27 cellular contexts compared by ENCODE assay signal in the genomic region with DNA sequence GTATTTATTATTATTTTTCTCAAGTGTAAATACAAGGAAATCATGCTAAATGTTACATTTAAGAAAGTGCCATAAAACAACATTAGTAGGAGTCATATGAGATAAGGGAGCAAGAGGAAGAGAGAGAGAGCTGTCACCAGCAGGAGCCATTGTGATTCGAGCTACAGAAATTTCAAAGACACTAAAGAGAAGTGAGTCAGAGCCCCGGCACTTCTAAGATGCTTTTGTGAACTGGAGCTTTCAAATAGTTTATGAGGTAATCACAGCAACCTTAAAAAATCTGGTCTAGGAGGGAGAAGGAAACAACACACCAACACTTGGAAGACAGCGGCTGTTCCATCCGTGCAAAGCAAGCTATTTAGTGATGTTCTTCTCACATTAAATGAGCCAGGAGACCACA.
DNase-seq lines count a peak whose midpoint lies in the region; ATAC-seq and TF ChIP-seq lines count a peak whose summit lies in the region.
"Had no signal": no experiment of that assay in that cellular context is flagged by ENCODE, and none has a peak within 500 bp of the region (broad histone marks: within the 10 kb centered on the region; RNA-seq: fewer than 3 reads in every experiment).

No MANE protein-coding gene starts in this region.

- no peaks in the 10 kb centered on the region for H3K23me2 ChIP-seq in H9 (ENCODE audit: insufficient read length, low read depth, low read length, poor library complexity, severe bottlenecking)

- H3K79me1 ChIP-seq in H9 (ENCODE audit: insufficient read depth, low read depth, low read length, poor library complexity, severe bottlenecking): no peaks in the 10 kb centered on the region

- H3K56ac ChIP-seq in H9 (ENCODE audit: insufficient read length, low read depth, low read length): no peak overlapping the region

- no peaks in the 10 kb centered on the region for H4K20me1 ChIP-seq in H9 (ENCODE audit: control insufficient read depth, insufficient read depth, insufficient read length)
- no peaks in the 10 kb centered on the region for H4K20me1 ChIP-seq in smooth muscle cell (ENCODE audit: low read depth)

- DNase-seq in H9 (peak; percentile 44), RWPE1 (ENCODE audit: low spot score) (peak; percentile 27), iPS DF 4.7 (ENCODE audit: extremely low read depth, low spot score) (peak; percentile 28), smooth muscle cell (lab: John Stamatoyannopoulos, UW; ENCODE audit: unreplicated experiment) (no peak), dedifferentiated amniotic fluid mesenchymal stem cell (ENCODE audit: extremely low spot score) (no peak), RPMI8226 (no peak)
- no peak for DNase-seq in natural killer cell treated with Interleukin-12 subunit alpha and Interleukin-12 subunit beta and Interleukin-15 and Interleukin-18, amount 100 ng/mL, for 72 hours (ENCODE audit: low spot score)
- DNase-seq: activated CD4-positive, alpha-beta T cell treated with anti-CD3 and anti-CD28 coated beads for 4 hours; activated gamma-delta T cell treated with Interleukin-2 at 50 U/mL for 16 hours; activated T-cell treated with anti-CD3 and anti-CD28 coated beads, Interleukin-2, amount 50 U/mL, for 4 hours; C1 segment of cervical spinal cord; Caco-2; DMS79 treated with DMSO at 0.1 percent for 48 hours; effector CD4-positive, alpha-beta T cell; glutamatergic neuron; left ventricle myocardium inferior; midbrain; naive thymus-derived CD8-positive, alpha-beta T cell; NCI-H1417 treated with DMSO at 0.1 percent for 48 hours; NCI-H2081 treated with DMSO at 0.1 percent for 48 hours; NCI-H82; small intestine; stimulated activated CD4-positive, alpha-beta T cell treated with anti-CD3 and anti-CD28 coated beads, Interleukin-1b, Interleukin-23, amount 100 ng/mL, for 48 hours; transverse colon had no signal

- H2AFZ ChIP-seq in H9 (ENCODE audit: low read length) (no peak overlapping the region), smooth muscle cell (ENCODE audit: low read depth) (no peak overlapping the region)

- H3K27ac ChIP-seq in H9 (ENCODE audit: insufficient read length, low read depth, low read length): no peak overlapping the region
- no peak overlapping the region for H3K27ac ChIP-seq in RWPE1
- peak overlapping the region; percentile 34 for H3K27ac ChIP-seq in smooth muscle cell (ENCODE audit: low read depth)
- H3K27ac ChIP-seq: epithelial cell of prostate, left ventricle myocardium inferior, transverse colon had no signal

- H3K4me2 ChIP-seq in H9 (ENCODE audit: insufficient read depth, insufficient read length, low read length): peak overlapping the region; percentile 1
- H3K4me2 ChIP-seq in smooth muscle cell: no peak overlapping the region

- H3K27me3 ChIP-seq in H9 (ENCODE audit: insufficient read depth, low read length) (no peaks in the 10 kb centered on the region), smooth muscle cell (ENCODE audit: low read depth) (no peaks in the 10 kb centered on the region)
- H3K27me3 ChIP-seq: transverse colon had no signal

- H3K14ac ChIP-seq in H9 (ENCODE audit: insufficient read depth, low read length): no peak overlapping the region

- no peak for TF ChIP-seq CTCF in H9 (conservative IDR thresholded peaks at IDR 0.05)
- no peak for TF ChIP-seq CTCF in RWPE1 (conservative IDR thresholded peaks at IDR 0.05; ENCODE audit: low read depth)
- TF ChIP-seq CTCF in smooth muscle cell (IDR thresholded peaks at IDR 0.05; ENCODE audit: borderline replicate concordance, insufficient read depth, poor library complexity, severe bottlenecking): no peak

- H3K9me3 Mint-ChIP-seq in H9: peaks cover 4 to 21% of the 10 kb centered on the region in 2 experiments
- no peaks in the 10 kb centered on the region for H3K9me3 Mint-ChIP-seq in natural killer cell treated with Interleukin-12 subunit alpha and Interleukin-12 subunit beta and Interleukin-15 and Interleukin-18, amount 100 ng/mL, for 72 hours

- no peak overlapping the region for H2BK12ac ChIP-seq in H9 (ENCODE audit: insufficient read length, low read depth, low read length)

- peaks cover 6% of the 10 kb centered on the region; the same call in 1 of the 2 replicates for H3K4me1 ChIP-seq in H9 (ENCODE audit: insufficient read depth, low read length)
- H3K4me1 ChIP-seq in smooth muscle cell (ENCODE audit: low read depth): no peaks in the 10 kb centered on the region
- H3K4me1 ChIP-seq: Caco-2, left ventricle myocardium inferior, transverse colon had no signal

- CTCF ChIA-PET in RWPE1 (lab: Yijun Ruan, JAX): no interaction called here

- H4K5ac ChIP-seq in H9 (ENCODE audit: insufficient read length, low read depth, low read length): no peak overlapping the region

- H3K27ac Mint-ChIP-seq in H9: no peak overlapping the region
- H3K27ac Mint-ChIP-seq in natural killer cell treated with Interleukin-12 subunit alpha and Interleukin-12 subunit beta and Interleukin-15 and Interleukin-18, amount 100 ng/mL, for 72 hours: no peak overlapping the region
- H3K27ac Mint-ChIP-seq: naive thymus-derived CD8-positive, alpha-beta T cell had no signal

- H3K27me3 Mint-ChIP-seq in H9 (ENCODE audit: low read depth): peaks cover 12% of the 10 kb centered on the region
- peaks cover 0 to 4% of the 10 kb centered on the region in 2 donors for H3K27me3 Mint-ChIP-seq in natural killer cell treated with Interleukin-12 subunit alpha and Interleukin-12 subunit beta and Interleukin-15 and Interleukin-18, amount 100 ng/mL, for 72 hours

- H2BK20ac ChIP-seq in H9 (ENCODE audit: low read depth, low read length, poor library complexity, severe bottlenecking): no peak overlapping the region

- no peaks in the 10 kb centered on the region for H3K36me3 ChIP-seq in smooth muscle cell (ENCODE audit: low read depth)
- H3K36me3 ChIP-seq: left ventricle myocardium inferior, transverse colon had no signal

- H3K4me1 Mint-ChIP-seq in H9: peaks cover 13 to 27% of the 10 kb centered on the region in 2 experiments
- H3K4me1 Mint-ChIP-seq in natural killer cell treated with Interleukin-12 subunit alpha and Interleukin-12 subunit beta and Interleukin-15 and Interleukin-18, amount 100 ng/mL, for 72 hours (ENCODE audit: low read depth in 2 of 2): no peaks in the 10 kb centered on the region
- H3K4me1 Mint-ChIP-seq: naive thymus-derived CD8-positive, alpha-beta T cell had no signal

- H3F3A ChIP-seq in smooth muscle cell (ENCODE audit: low read depth): no peaks in the 10 kb centered on the region

- no peak overlapping the region for H3K4me3 Mint-ChIP-seq in H9
- no peak overlapping the region for H3K4me3 Mint-ChIP-seq in natural killer cell treated with Interleukin-12 subunit alpha and Interleukin-12 subunit beta and Interleukin-15 and Interleukin-18, amount 100 ng/mL, for 72 hours
- H3K4me3 Mint-ChIP-seq: activated T-cell treated with anti-CD3 and anti-CD28 coated beads, Interleukin-2, amount 50 U/mL, for 4 hours; brain; naive thymus-derived CD8-positive, alpha-beta T cell had no signal

- no peak overlapping the region for H3K23ac ChIP-seq in H9 (ENCODE audit: insufficient read length, low read depth, low read length)

- POLR2A ChIA-PET in RWPE1 (lab: Yijun Ruan, JAX; ENCODE audit: low non-redundant PET): no interaction called here

- H3K4me3 ChIP-seq in smooth muscle cell: no peak overlapping the region
- H3K4me3 ChIP-seq: left ventricle myocardium inferior, transverse colon had no signal

- no peak overlapping the region for H4K91ac ChIP-seq in H9 (ENCODE audit: insufficient read length, low read depth, low read length)

- no peak overlapping the region for H2BK15ac ChIP-seq in H9 (ENCODE audit: low read depth, low read length)

- no peak overlapping the region for H3T11ph ChIP-seq in H9 (ENCODE audit: low read length)

- no peak overlapping the region for H3K4ac ChIP-seq in H9 (ENCODE audit: low read depth, low read length)

- ATAC-seq in natural killer cell treated with Interleukin-12 subunit alpha and Interleukin-12 subunit beta and Interleukin-15 and Interleukin-18, amount 100 ng/mL, for 72 hours: no peak
- ATAC-seq: activated T-cell treated with anti-CD3 and anti-CD28 coated beads, Interleukin-2, amount 50 U/mL, for 4 hours; HCT116; naive thymus-derived CD8-positive, alpha-beta T cell had no signal

- no CpG with 5 or more reads among the region's 4 CpGs for WGBS in H9 (ENCODE audit: extremely low coverage, insufficient read length, low lambda C conversion rate)
- 9% methylated on average over 4 of the region's 4 CpGs for WGBS in smooth muscle cell (ENCODE audit: low lambda C conversion rate)

- H2BK120ac ChIP-seq in H9 (ENCODE audit: low read depth, low read length, poor library complexity, severe bottlenecking): no peak overlapping the region

- no peak overlapping the region for H2AK5ac ChIP-seq in H9 (ENCODE audit: insufficient read length, low read length)

- no peak overlapping the region for H4K8ac ChIP-seq in H9 (replicated peaks; ENCODE audit: insufficient read length, low read depth, low read length)

- peaks cover 3 to 14% (median 12%) of the 10 kb centered on the region in 3 experiments; a peak in 4 of 7 replicates for H3K36me3 Mint-ChIP-seq in H9 (ENCODE audit: insufficient read depth in 1 of 3, low read depth in 3 of 3)
- H3K36me3 Mint-ChIP-seq in natural killer cell treated with Interleukin-12 subunit alpha and Interleukin-12 subunit beta and Interleukin-15 and Interleukin-18, amount 100 ng/mL, for 72 hours: peaks cover 5% of the 10 kb centered on the region
- H3K36me3 Mint-ChIP-seq: brain had no signal

- no peaks in the 10 kb centered on the region for H3K79me2 ChIP-seq in H9 (ENCODE audit: insufficient read depth, low read length)
- H3K79me2 ChIP-seq in smooth muscle cell (ENCODE audit: low read depth): no peaks in the 10 kb centered on the region

- no peak overlapping the region for H3K9ac ChIP-seq in H9 (ENCODE audit: extremely low read depth, insufficient read length, low read length)
- no peak overlapping the region for H3K9ac ChIP-seq in smooth muscle cell (ENCODE audit: low read depth)

- H3K9me3 ChIP-seq in H9 (ENCODE audit: control insufficient read depth, low read depth, low read length) (peaks cover 6% of the 10 kb centered on the region), smooth muscle cell (replicated peaks; ENCODE audit: low read depth) (no peaks in the 10 kb centered on the region)
- H3K9me3 ChIP-seq: Caco-2, transverse colon had no signal

- H3K18ac ChIP-seq in H9 (ENCODE audit: insufficient read length, low read depth, low read length): no peak overlapping the region

- no peak overlapping the region for H2BK5ac ChIP-seq in H9 (ENCODE audit: insufficient read length, low read length)

Comparison
In these comparisons a context has a peak if more than half of its experiments do, and no peak if none do; other contexts are left out.
1. DNase-seq: peak in H9 (single experiment), RWPE1 (single experiment) and iPS DF 4.7 (single experiment); none in smooth muscle cell (single experiment), dedifferentiated amniotic fluid mesenchymal stem cell (single experiment), natural killer cell treated with Interleukin-12 subunit alpha and Interleukin-12 subunit beta and Interleukin-15 and Interleukin-18, amount 100 ng/mL, for 72 hours (single experiment) and RPMI8226 (single experiment).